Comparison of ENCODE assay signal across 1 cellular context in genomic region chr3:183584246-183584913, GRCh38.
TF ChIP-seq lines count a peak whose summit lies in the region.

No MANE protein-coding gene starts in this region.

TF ChIP-seq in K562, 482 proteins besides CTCF, POLR2A, EP300 and RAD21:
- TF ChIP-seq ZNF584 (CRISPR knock-in tag; IDR thresholded peaks at IDR 0.05; ENCODE audit: low read depth) (peak; percentile 44; the same call in 1 of the 2 replicates), NR2C2 (CRISPR knock-in tag; IDR thresholded peaks at IDR 0.05) (no peak), NR2C2 (tag; IDR thresholded peaks at IDR 0.05) (0 out of 2 replicates have a peak, but pooled peaks have one; percentile 17), TFAM (CRISPR knock-in tag; conservative IDR thresholded peaks at IDR 0.05) (no peak), ZKSCAN8 (CRISPR knock-in tag; IDR thresholded peaks at IDR 0.05) (0 out of 2 replicates have a peak, but pooled peaks have one; percentile 37), TFAP4 (CRISPR knock-in tag; IDR thresholded peaks at IDR 0.05; ENCODE audit: borderline replicate concordance) (peak; percentile 62; the same call in 1 of the 2 replicates), ATF1 (CRISPR knock-in tag; IDR thresholded peaks at IDR 0.05) (no peak), ATF1 (tag; IDR thresholded peaks at IDR 0.05) (0 out of 2 replicates have a peak, but pooled peaks have one; percentile 12), FOXP1 (CRISPR knock-in tag; IDR thresholded peaks at IDR 0.05) (no peak), HMBOX1 (IDR thresholded peaks at IDR 0.05) (peak; percentile 56; the same call in 1 of the 2 replicates)
